Comparison of ENCODE assay signal across 11 cellular contexts in genomic region chr1:79667848-79668696, GRCh38.
DNase-seq lines count a peak whose midpoint lies in the region; ATAC-seq and TF ChIP-seq lines count a peak whose summit lies in the region.
"Had no signal": no experiment of that assay in that cellular context is flagged by ENCODE, and none has a peak within 500 bp of the region (broad histone marks: within the 10 kb centered on the region; RNA-seq: fewer than 3 reads in every experiment).

No MANE protein-coding gene starts in this region.

- H3K36me3 ChIP-seq in psoas muscle (ENCODE audit: insufficient read depth in 1 of 2, low read depth in 1 of 2) = no peaks in the 10 kb centered on the region

- peaks cover 6% of the 10 kb centered on the region for H3K4me1 Mint-ChIP-seq in memory B cell
- H3K4me1 Mint-ChIP-seq: activated CD4-positive, alpha-beta T cell treated with anti-CD3 and anti-CD28 coated beads, Interleukin-2, amount 10 ng/mL, durations not matched to agents 7 days and 5 days had no signal

- no peaks in the 10 kb centered on the region for H3K36me3 Mint-ChIP-seq in memory B cell

- no peaks in the 10 kb centered on the region for H3K9me3 Mint-ChIP-seq in memory B cell

- no peak overlapping the region for H3K27ac ChIP-seq in psoas muscle

- DNase-seq in memory B cell (ENCODE audit: low spot score in 2 of 2) = peak in 1 of 2 donors; percentile 20
- no peak for DNase-seq in activated T-cell treated with anti-CD3 and anti-CD28 coated beads for 4 hours
- no peak for DNase-seq in psoas muscle
- DNase-seq in DMS114 treated with DMSO at 0.1 percent for 48 hours (lab: John Stamatoyannopoulos, UW; ENCODE audit: unreplicated experiment) = no peak
- no peak for DNase-seq in stimulated activated CD4-positive, alpha-beta T cell treated with anti-CD3 and anti-CD28 coated beads, Interleukin-2, amount 100 ng/mL, for 24 hours
- DNase-seq: activated CD4-positive, alpha-beta T cell treated with anti-CD3 and anti-CD28 coated beads, Interleukin-2, amount 10 ng/mL, durations not matched to agents 7 days and 5 days; NCI-H510A had no signal

- 78 to 80% (median 78%) methylated on average over 3 of the region's 3 CpGs for WGBS in psoas muscle, 3 donors

- H3K27me3 Mint-ChIP-seq in memory B cell = no peaks in the 10 kb centered on the region
- H3K27me3 Mint-ChIP-seq: activated CD4-positive, alpha-beta T cell treated with anti-CD3 and anti-CD28 coated beads, Interleukin-2, amount 10 ng/mL, durations not matched to agents 7 days and 5 days; dendritic cell treated with granulocyte-macrophage colony-stimulating factor and Interleukin-4, amounts not matched to agents 40 ng/mL and 50 ng/mL, for 4 days had no signal

- no peak overlapping the region for H3K4me3 Mint-ChIP-seq in memory B cell
- H3K4me3 Mint-ChIP-seq: activated CD4-positive, alpha-beta T cell treated with anti-CD3 and anti-CD28 coated beads, Interleukin-2, amount 10 ng/mL, durations not matched to agents 7 days and 5 days; dendritic cell treated with granulocyte-macrophage colony-stimulating factor and Interleukin-4, amounts not matched to agents 40 ng/mL and 50 ng/mL, for 4 days had no signal

- no peak for TF ChIP-seq CTCF in psoas muscle (IDR thresholded peaks at IDR 0.05)

- no peaks in the 10 kb centered on the region for H3K9me3 ChIP-seq in psoas muscle

- H3K27ac Mint-ChIP-seq in memory B cell = peak overlapping the region; percentile 10
- H3K27ac Mint-ChIP-seq: activated CD4-positive, alpha-beta T cell treated with anti-CD3 and anti-CD28 coated beads, Interleukin-2, amount 10 ng/mL, durations not matched to agents 7 days and 5 days; dendritic cell treated with granulocyte-macrophage colony-stimulating factor and Interleukin-4, amounts not matched to agents 40 ng/mL and 50 ng/mL, for 4 days had no signal

- no peaks in the 10 kb centered on the region for H3K4me1 ChIP-seq in psoas muscle

- intact Hi-C loops in psoas muscle (cut with DNase I) = no loop called here

- H3K27me3 ChIP-seq in psoas muscle (ENCODE audit: insufficient read depth in 3 of 3, low read length in 2 of 3) = no peaks in the 10 kb centered on the region

- no peak overlapping the region for H3K4me3 ChIP-seq in psoas muscle

- peak; percentile 90 for ATAC-seq in GM19023 (IDR thresholded peaks at IDR 0.05; ENCODE audit: unreplicated experiment)
- peak; percentile 96 for ATAC-seq in GM21825 (IDR thresholded peaks at IDR 0.05; ENCODE audit: unreplicated experiment)
- ATAC-seq in HG03196 (IDR thresholded peaks at IDR 0.05; ENCODE audit: unreplicated experiment) = peak; percentile 97
- peak; percentile 98 for ATAC-seq in memory B cell (ENCODE audit: low read depth)
- no peak for ATAC-seq in psoas muscle

Comparison
In these comparisons a context has a peak if more than half of its experiments do, and no peak if none do; other contexts are left out.
1. ATAC-seq: peak in GM19023 (single experiment), GM21825 (single experiment), HG03196 (single experiment) and memory B cell (single experiment); none in psoas muscle (0 of 4).